In genomic region chr22:42716221-42716620, GRCh38 we compare ENCODE assay signal across 10 cellular contexts. TPM values are rescaled to one million over a fixed set of nuclear protein-coding genes. Genes with fewer than 3 reads are reported as not detected.
DNase-seq lines count a peak whose midpoint lies in the region; ATAC-seq and TF ChIP-seq lines count a peak whose summit lies in the region.
"Had no signal": no experiment of that assay in that cellular context is flagged by ENCODE, and none has a peak within 500 bp of the region (broad histone marks: within the 10 kb centered on the region; RNA-seq: fewer than 3 reads in every experiment).

No MANE protein-coding gene starts in this region.

- H3K4me3 ChIP-seq in DOHH2 (ENCODE audit: low read length) = peak overlapping the region; percentile 69

- H3K27me3 ChIP-seq in DOHH2 (ENCODE audit: control insufficient read depth, low read length) = peaks cover 7% of the 10 kb centered on the region

- H4K20me1 ChIP-seq in DOHH2 (ENCODE audit: control insufficient read depth, insufficient read depth, low read depth, low read length) = no peaks in the 10 kb centered on the region; the same call in 1 of the 2 replicates

- H3K36me3 ChIP-seq in DOHH2 (ENCODE audit: control insufficient read depth, low read length) = peaks cover 27% of the 10 kb centered on the region

- no peaks in the 10 kb centered on the region for H3K9me2 ChIP-seq in DOHH2 (replicated peaks; ENCODE audit: control insufficient read depth, low read length)

- H3K9me3 ChIP-seq in DOHH2 (ENCODE audit: control insufficient read depth, insufficient read depth, low read length) = peaks cover 2% of the 10 kb centered on the region

- peak overlapping the region; percentile 43 for H3K27ac Mint-ChIP-seq in glutamatergic neuron (ENCODE audit: unreplicated experiment)

- H3K4me3 Mint-ChIP-seq in glutamatergic neuron (ENCODE audit: unreplicated experiment) = no peak overlapping the region

- DNase-seq in GM20000 (ENCODE audit: low spot score) = peak; percentile 49
- no peak for DNase-seq in glutamatergic neuron
- no peak for DNase-seq in NCI-H526 treated with DMSO at 0.1 percent for 48 hours (lab: John Stamatoyannopoulos, UW)
- no peak for DNase-seq in NCI-H446 treated with DMSO at 0.1 percent for 48 hours (lab: John Stamatoyannopoulos, UW)
- no peak for DNase-seq in NCI-H2196 treated with DMSO at 0.1 percent for 48 hours (lab: John Stamatoyannopoulos, UW; ENCODE audit: unreplicated experiment)
- DNase-seq: activated CD8-positive, alpha-beta memory T cell treated with anti-CD3 and anti-CD28 coated beads, Interleukin-2, amount 50 U/mL, for 4 hours; NCI-H510A had no signal

- H3K79me2 ChIP-seq in DOHH2 (ENCODE audit: control insufficient read depth, low read length) = peaks cover 67% of the 10 kb centered on the region

- H3K4me2 ChIP-seq in DOHH2 (ENCODE audit: low read length) = peak overlapping the region; percentile 85

- peaks cover 20% of the 10 kb centered on the region for H3K4me1 Mint-ChIP-seq in glutamatergic neuron (ENCODE audit: low read depth, unreplicated experiment)

- H3K9me3 Mint-ChIP-seq in glutamatergic neuron (ENCODE audit: unreplicated experiment) = peaks cover 13% of the 10 kb centered on the region

- peaks cover 21% of the 10 kb centered on the region for H3K27me3 Mint-ChIP-seq in glutamatergic neuron (ENCODE audit: unreplicated experiment)

- peaks cover 8% of the 10 kb centered on the region for H3K36me3 Mint-ChIP-seq in glutamatergic neuron (ENCODE audit: unreplicated experiment)

- TF ChIP-seq CTCF in DOHH2 (IDR thresholded peaks at IDR 0.05; ENCODE audit: low read depth, low read length, poor library complexity, severe bottlenecking) = no peak
- TF ChIP-seq CTCF in GM20000 (IDR thresholded peaks at IDR 0.05; ENCODE audit: extremely low read depth, missing control alignments) = no peak
- no peak for TF ChIP-seq CTCF in glutamatergic neuron (IDR thresholded peaks at IDR 0.05; ENCODE audit: partially characterized antibody, unreplicated experiment)

- peak; percentile 29 for ATAC-seq in HG03432 (IDR thresholded peaks at IDR 0.05; ENCODE audit: unreplicated experiment)
- ATAC-seq in GM21529 (IDR thresholded peaks at IDR 0.05; ENCODE audit: unreplicated experiment) = no peak

- H3K27ac ChIP-seq in DOHH2 (ENCODE audit: low read depth, low read length) = peak overlapping the region; percentile 97

- peaks cover 95% of the 10 kb centered on the region for H3K4me1 ChIP-seq in DOHH2 (ENCODE audit: control insufficient read depth, low read length)

- H3F3A ChIP-seq in DOHH2 (ENCODE audit: control insufficient read depth, insufficient read depth) = peaks cover 44% of the 10 kb centered on the region

RNA-seq across cellular contexts. Expression of gene A4GALT, which starts 4.4 kb away (rescaled TPM):
- 61.4 TPM for total RNA-seq in glutamatergic neuron (ENCODE audit: unreplicated experiment)
